In the genomic region with DNA sequence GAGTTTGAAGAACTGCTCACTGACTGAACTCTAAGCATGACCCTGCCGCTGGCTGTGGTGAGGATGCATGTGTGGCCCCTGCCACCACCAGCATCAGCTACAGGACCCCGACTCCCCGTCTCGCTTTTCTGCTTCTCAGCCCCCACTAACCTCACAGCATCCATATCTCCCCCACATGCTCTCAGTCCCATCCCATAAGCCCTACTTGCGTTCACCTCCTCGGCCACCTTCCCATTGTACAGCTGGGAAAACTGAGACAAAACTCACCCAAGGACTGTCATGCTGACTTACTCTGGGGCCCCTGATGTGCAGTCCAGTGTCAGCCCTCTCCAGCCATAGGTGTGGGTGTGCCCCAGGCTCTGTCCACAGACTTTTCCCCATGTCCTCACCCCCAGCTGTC, we compare ENCODE assay signal across 24 cellular contexts.
"Had no signal": no experiment of that assay in that cellular context is flagged by ENCODE, and none has a peak within 500 bp of the region (broad histone marks: within the 10 kb centered on the region; RNA-seq: fewer than 3 reads in every experiment).

No MANE protein-coding gene starts in this region.

- H3K27me3 ChIP-seq: Peyer's patch had no signal

- H3K4me1 ChIP-seq: Peyer's patch had no signal

- H3K36me3 Mint-ChIP-seq: activated CD8-positive, alpha-beta memory T cell treated with anti-CD3 and anti-CD28 coated beads, Interleukin-2, amount 10 ng/mL, durations not matched to agents 7 days and 5 days; activated naive CD4-positive, alpha-beta T cell treated with anti-CD3 and anti-CD28 coated beads, Interleukin-2, amount 50 U/mL, for 72 hours; brain had no signal

- DNase-seq: activated CD4-positive, alpha-beta T cell treated with anti-CD3 and anti-CD28 coated beads, Interleukin-2, amount 10 ng/mL, durations not matched to agents 24 days and 14 days; activated CD4-positive, alpha-beta T cell treated with anti-CD3 and anti-CD28 coated beads, Interleukin-2, amount 50 U/mL, for 48 hours; activated CD4-positive, CD25-positive, alpha-beta regulatory T cell treated with anti-CD3 and anti-CD28 coated beads, Interleukin-2, amount 50 U/mL, for 72 hours; activated CD8-positive, alpha-beta memory T cell treated with anti-CD3 and anti-CD28 coated beads, Interleukin-2, amount 10 ng/mL, durations not matched to agents 7 days and 5 days; activated effector memory CD4-positive, alpha-beta T cell treated with Interleukin-2 at 50 U/mL for 16 hours; activated naive CD4-positive, alpha-beta T cell treated with Interleukin-2 at 50 U/mL for 16 hours; activated T-cell treated with anti-CD3 and anti-CD28 coated beads, Interleukin-2, amount 50 U/mL, for 24 hours; amygdala; Karpas-422; NCI-H1105 treated with DMSO at 0.1 percent for 48 hours; NCI-H1436 treated with DMSO at 0.1 percent for 48 hours; NCI-H187; NCI-H2081; NCI-H510A treated with DMSO at 0.1 percent for 48 hours; NK-92 treated with Interleukin-12 subunit alpha and Interleukin-12 subunit beta, amount 100 ng/mL, for 24 hours; OCI-M1; Peyer's patch; SHP77 treated with DMSO at 0.1 percent for 48 hours had no signal

- H3K4me1 Mint-ChIP-seq: activated CD4-positive, alpha-beta T cell treated with anti-CD3 and anti-CD28 coated beads, Interleukin-2, amount 10 ng/mL, durations not matched to agents 24 days and 14 days; activated CD8-positive, alpha-beta memory T cell treated with anti-CD3 and anti-CD28 coated beads, Interleukin-2, amount 10 ng/mL, durations not matched to agents 7 days and 5 days had no signal

- ATAC-seq: activated CD8-positive, alpha-beta memory T cell treated with anti-CD3 and anti-CD28 coated beads, Interleukin-2, amount 10 ng/mL, durations not matched to agents 7 days and 5 days; activated naive CD4-positive, alpha-beta T cell treated with anti-CD3 and anti-CD28 coated beads, Interleukin-2, amount 50 U/mL, for 72 hours; K562 had no signal

- H3K9me3 ChIP-seq: Peyer's patch had no signal

- H3K4me3 ChIP-seq: K562, Peyer's patch had no signal

- H3K27ac ChIP-seq: Peyer's patch, RWPE1 had no signal

- H3K27ac Mint-ChIP-seq: activated CD4-positive, alpha-beta T cell treated with anti-CD3 and anti-CD28 coated beads, Interleukin-2, amount 10 ng/mL, durations not matched to agents 24 days and 14 days; activated CD8-positive, alpha-beta memory T cell treated with anti-CD3 and anti-CD28 coated beads, Interleukin-2, amount 10 ng/mL, durations not matched to agents 7 days and 5 days; activated naive CD4-positive, alpha-beta T cell treated with anti-CD3 and anti-CD28 coated beads, Interleukin-2, amount 50 U/mL, for 72 hours; activated T-cell treated with anti-CD3 and anti-CD28 coated beads, Interleukin-2, amount 50 U/mL, for 24 hours; activated T-helper 1 cell treated with anti-CD3 and anti-CD28 coated beads, Interleukin-12 subunit alpha, Interleukin-12 subunit beta, Interleukin-2, Interleukin-4 antibody, amounts not matched to agents 30 ng/mL and 10 ng/mL and 1 ng/mL, durations not matched to agents 14 hours and 24 hours and 36 hours; T-helper 1 cell treated with Interleukin-12 subunit alpha and Interleukin-12 subunit beta and Interleukin-4 antibody, amounts not matched to agents 30 μg/mL and 1 μg/mL, for 36 hours had no signal

- H3K36me3 ChIP-seq: Peyer's patch had no signal

- H3K4me3 Mint-ChIP-seq: activated CD4-positive, alpha-beta T cell treated with anti-CD3 and anti-CD28 coated beads, Interleukin-2, amount 10 ng/mL, durations not matched to agents 24 days and 14 days; activated CD8-positive, alpha-beta memory T cell treated with anti-CD3 and anti-CD28 coated beads, Interleukin-2, amount 10 ng/mL, durations not matched to agents 7 days and 5 days; activated T-cell treated with anti-CD3 and anti-CD28 coated beads, Interleukin-2, amount 50 U/mL, for 24 hours; activated T-helper 1 cell treated with anti-CD3 and anti-CD28 coated beads, Interleukin-12 subunit alpha, Interleukin-12 subunit beta, Interleukin-2, Interleukin-4 antibody, amounts not matched to agents 30 ng/mL and 10 ng/mL and 1 ng/mL, durations not matched to agents 14 hours and 24 hours and 36 hours; brain; T-helper 1 cell treated with Interleukin-12 subunit alpha and Interleukin-12 subunit beta and Interleukin-4 antibody, amounts not matched to agents 30 μg/mL and 1 μg/mL, for 36 hours had no signal

- H3K9me3 Mint-ChIP-seq: activated CD4-positive, alpha-beta T cell treated with anti-CD3 and anti-CD28 coated beads, Interleukin-2, amount 10 ng/mL, durations not matched to agents 24 days and 14 days; activated naive CD4-positive, alpha-beta T cell treated with anti-CD3 and anti-CD28 coated beads, Interleukin-2, amount 50 U/mL, for 72 hours; activated T-cell treated with anti-CD3 and anti-CD28 coated beads, Interleukin-2, amount 50 U/mL, for 24 hours; activated T-helper 1 cell treated with anti-CD3 and anti-CD28 coated beads, Interleukin-12 subunit alpha, Interleukin-12 subunit beta, Interleukin-2, Interleukin-4 antibody, amounts not matched to agents 30 ng/mL and 10 ng/mL and 1 ng/mL, durations not matched to agents 14 hours and 24 hours and 36 hours; T-helper 1 cell treated with Interleukin-12 subunit alpha and Interleukin-12 subunit beta and Interleukin-4 antibody, amounts not matched to agents 30 μg/mL and 1 μg/mL, for 36 hours had no signal

- H3K27me3 Mint-ChIP-seq: activated CD4-positive, alpha-beta T cell treated with anti-CD3 and anti-CD28 coated beads, Interleukin-2, amount 10 ng/mL, durations not matched to agents 24 days and 14 days; activated CD8-positive, alpha-beta memory T cell treated with anti-CD3 and anti-CD28 coated beads, Interleukin-2, amount 10 ng/mL, durations not matched to agents 7 days and 5 days had no signal
